In the genomic region with DNA sequence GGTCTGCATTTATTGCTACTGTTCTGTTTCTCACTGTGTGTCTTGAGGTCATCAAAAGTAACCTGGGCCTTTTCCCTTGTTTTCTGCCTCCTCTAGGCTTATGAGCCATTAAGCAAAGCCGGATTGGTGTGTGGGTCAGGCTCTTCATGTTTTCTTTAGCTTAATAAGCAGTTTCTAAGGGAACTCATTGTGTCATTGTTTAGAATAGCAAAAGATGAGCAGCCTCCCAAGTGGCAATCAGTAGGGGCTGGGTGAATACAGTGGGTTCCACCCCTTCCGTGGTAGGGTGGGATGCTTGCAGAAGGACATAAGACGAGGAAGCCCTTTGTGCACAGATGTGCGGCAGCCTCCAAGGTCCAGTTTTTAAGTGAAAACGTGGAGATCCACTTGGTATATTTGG, we compare ENCODE assay signal across 1 cellular context.
TF ChIP-seq lines count a peak whose summit lies in the region.

No MANE protein-coding gene starts in this region.

TF ChIP-seq in HEK293T, 16 proteins besides CTCF, POLR2A, EP300 and RAD21 (continued from another document):
- TF ChIP-seq, protein P1, sequence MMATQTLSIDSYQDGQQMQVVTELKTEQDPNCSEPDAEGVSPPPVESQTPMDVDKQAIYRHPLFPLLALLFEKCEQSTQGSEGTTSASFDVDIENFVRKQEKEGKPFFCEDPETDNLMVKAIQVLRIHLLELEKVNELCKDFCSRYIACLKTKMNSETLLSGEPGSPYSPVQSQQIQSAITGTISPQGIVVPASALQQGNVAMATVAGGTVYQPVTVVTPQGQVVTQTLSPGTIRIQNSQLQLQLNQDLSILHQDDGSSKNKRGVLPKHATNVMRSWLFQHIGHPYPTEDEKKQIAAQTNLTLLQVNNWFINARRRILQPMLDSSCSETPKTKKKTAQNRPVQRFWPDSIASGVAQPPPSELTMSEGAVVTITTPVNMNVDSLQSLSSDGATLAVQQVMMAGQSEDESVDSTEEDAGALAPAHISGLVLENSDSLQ (IDR thresholded peaks at IDR 0.05), result no peak
TF ChIP-seq in HEK293T: peak in this region for 0.
